Comparison of ENCODE assay signal across 11 cellular contexts in the genomic region with DNA sequence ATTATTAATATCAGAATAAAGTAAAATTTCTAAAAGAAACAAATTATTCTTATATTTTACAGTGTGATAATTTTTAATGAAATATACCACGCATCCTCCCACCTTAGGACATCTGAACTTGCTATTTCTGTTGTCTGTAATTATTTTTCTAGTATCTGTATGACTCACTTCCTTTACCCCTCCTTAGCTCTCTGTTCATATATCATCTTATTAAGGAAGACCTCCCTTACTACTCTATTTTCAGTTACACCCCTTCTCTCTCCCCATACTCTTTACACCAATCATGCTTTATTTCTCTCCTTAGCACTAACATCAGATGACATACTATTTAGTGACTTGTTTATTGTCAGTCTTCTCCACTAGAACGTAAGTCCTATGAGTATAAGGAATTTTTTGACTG. TPM values are rescaled to one million over a fixed set of nuclear protein-coding genes. Genes with fewer than 3 reads are reported as not detected.
A peak's percentile ranks its signal among the peaks of the same experiment; 100 is the strongest.
DNase-seq lines count a peak whose midpoint lies in the region; ATAC-seq, FAIRE-seq and TF ChIP-seq lines count a peak whose summit lies in the region.
"Had no signal": no experiment of that assay in that cellular context is flagged by ENCODE, and none has a peak within 500 bp of the region (broad histone marks: within the 10 kb centered on the region; RNA-seq: fewer than 3 reads in every experiment).

No MANE protein-coding gene starts in this region.

- no peak overlapping the region for H3K4me2 ChIP-seq in GM12878 (ENCODE audit: control insufficient read depth, insufficient read depth)

- H3K4me3 ChIP-seq in GM12878 = no peak overlapping the region

- no peaks in the 10 kb centered on the region for H3K27me3 Mint-ChIP-seq in activated naive CD4-positive, alpha-beta T cell treated with anti-CD3 and anti-CD28 coated beads for 36 hours (ENCODE audit: low read depth)

- no peaks in the 10 kb centered on the region for H3K79me2 ChIP-seq in GM12878 (ENCODE audit: control insufficient read depth, insufficient read depth, low read length)

- in situ Hi-C loops in GM12878 (cut with MboI) = no loop called here

- intact Hi-C loops in GM12878 (cut with micrococcal nuclease; ENCODE audit: unreplicated experiment) = no loop called here
- intact Hi-C loops in activated naive CD4-positive, alpha-beta T cell treated with anti-CD3 and anti-CD28 coated beads for 36 hours (cut with micrococcal nuclease) = no loop called here

- SMC1A ChIA-PET in GM12878 (lab: Charles Lee; ENCODE audit: uncharacterized antibody, unreplicated experiment) = interaction anchor here (0.9 to 1.7 kb wide), 5 partner anchors 21 to 83 kb away, joined by 3 to 5 read pairs (median 4); a partner anchor contains a TSS

- no peaks in the 10 kb centered on the region for H3K27me3 ChIP-seq in GM12878 (replicated peaks in 1 of 2; ENCODE audit: control insufficient read depth in 2 of 2, insufficient read depth in 2 of 2, low read length in 1 of 2)

- peaks cover 3% of the 10 kb centered on the region for H3K4me1 Mint-ChIP-seq in activated naive CD4-positive, alpha-beta T cell treated with anti-CD3 and anti-CD28 coated beads for 36 hours (ENCODE audit: low read depth)

- POLR2A ChIA-PET in GM12878 (lab: Charles Lee) = interaction anchor here (2.6 kb wide), 1 partner anchor 27 kb away, joined by 6 read pairs; no protein-coding TSS in a partner anchor

- RAD21 ChIA-PET in GM12878 (lab: Charles Lee; ENCODE audit: unreplicated experiment) = interaction anchor here (0.7 to 1.1 kb wide), 2 partner anchors 12 to 83 kb away, joined by 3 read pairs; no protein-coding TSS in a partner anchor

- peak; percentile 3 for DNase-seq in GM12892 (ENCODE audit: insufficient read length)
- no peak for DNase-seq in GM12878 (ENCODE audit: low read depth, low spot score)
- DNase-seq in MV-4-11 (lab: John Stamatoyannopoulos, UW) = no peak
- DNase-seq in activated CD4-positive, alpha-beta T cell treated with anti-CD3 and anti-CD28 coated beads for 1 hour = no peak
- no peak for DNase-seq in SIG-M5 (lab: John Stamatoyannopoulos, UW)
- DNase-seq in activated naive CD4-positive, alpha-beta T cell treated with anti-CD3 and anti-CD28 coated beads for 36 hours = no peak
- DNase-seq: stimulated activated CD4-positive, alpha-beta T cell treated with anti-CD3 and anti-CD28 coated beads, Interleukin-2, amount 100 ng/mL, for 48 hours had no signal

- no peak overlapping the region for H3K9ac ChIP-seq in GM12878 (ENCODE audit: control insufficient read depth, insufficient read depth, low read length)

- H3K9me3 Mint-ChIP-seq in activated naive CD4-positive, alpha-beta T cell treated with anti-CD3 and anti-CD28 coated beads for 36 hours = no peaks in the 10 kb centered on the region

- ATAC-seq in GM21360 (IDR thresholded peaks at IDR 0.05; ENCODE audit: unreplicated experiment) (peak; percentile 96), HG03095 (IDR thresholded peaks at IDR 0.05; ENCODE audit: unreplicated experiment) (peak; percentile 85), GM12878 (peak; percentile 92)
- ATAC-seq: Panc1 had no signal

- no peak for TF ChIP-seq POLR2A in GM12892 (IDR thresholded peaks at IDR 0.05; ENCODE audit: low read depth, low read length)
- TF ChIP-seq POLR2A in GM12878 (IDR thresholded peaks at IDR 0.05; ENCODE audit: low read depth, low read length) = no peak

- no peaks in the 10 kb centered on the region; a peak in 1 of 4 replicates for H3K36me3 ChIP-seq in GM12878 (ENCODE audit: control insufficient read depth in 2 of 2, insufficient read depth in 2 of 2, low read length in 1 of 2)

- no peak overlapping the region for H3K4me3 Mint-ChIP-seq in activated naive CD4-positive, alpha-beta T cell treated with anti-CD3 and anti-CD28 coated beads for 36 hours

- H2AFZ ChIP-seq in GM12878 (ENCODE audit: control insufficient read depth, low read depth, low read length) = no peak overlapping the region

- no peak for FAIRE-seq in GM12892 (lab: Jason Lieb, UNC)
- FAIRE-seq in GM12878 (lab: Jason Lieb, UNC) = no peak

- no peaks in the 10 kb centered on the region for H3K4me1 ChIP-seq in GM12878 (ENCODE audit: control insufficient read depth, insufficient read depth, low read length)

- H3K9me3 ChIP-seq in GM12878 (replicated peaks; ENCODE audit: control insufficient read depth, insufficient read depth, low read length) = no peaks in the 10 kb centered on the region

- TF ChIP-seq CTCF in GM12878 (IDR thresholded peaks at IDR 0.05 in 2 of 3, conservative IDR thresholded peaks at IDR 0.05 in 1 of 3; ENCODE audit: control insufficient read depth in 2 of 3, extremely low read depth in 1 of 3, insufficient read depth in 1 of 3, low read depth in 3 of 3, low read length in 3 of 3) = no peak

- no peak for TF ChIP-seq EP300 in GM12878 (IDR thresholded peaks at IDR 0.05; ENCODE audit: borderline replicate concordance in 1 of 2, control insufficient read depth in 1 of 2, low read depth in 2 of 2, low read length in 2 of 2)

- H3K27ac Mint-ChIP-seq in activated naive CD4-positive, alpha-beta T cell treated with anti-CD3 and anti-CD28 coated beads for 36 hours = no peak overlapping the region

- BruUV-seq in GM12878 (replicated peaks; lab: Mats Ljungman, UMichigan) = no TSS peak

- H4K20me1 ChIP-seq in GM12878 (ENCODE audit: control insufficient read depth, insufficient read depth) = no peaks in the 10 kb centered on the region

- peaks cover 18% of the 10 kb centered on the region for H3K36me3 Mint-ChIP-seq in activated naive CD4-positive, alpha-beta T cell treated with anti-CD3 and anti-CD28 coated beads for 36 hours (ENCODE audit: low read depth)

- 29% methylated on average over 2 of the region's 2 CpGs for WGBS in GM12878 (ENCODE audit: insufficient coverage, insufficient replicate concordance, low lambda C conversion rate, missing lambda C conversion rate)

- H3K27ac ChIP-seq in GM12878 (ENCODE audit: control insufficient read depth, insufficient read depth) = no peak overlapping the region

- no peak for TF ChIP-seq RAD21 in GM12878 (IDR thresholded peaks at IDR 0.05; ENCODE audit: insufficient read depth, low read depth, low read length)

- CTCF ChIA-PET in GM12878 (lab: Yijun Ruan, JAX) = interaction anchor here (0.6 to 1.7 kb wide), 2 partner anchors 9 to 10 kb away, joined by 3 to 7 read pairs; no protein-coding TSS in a partner anchor
- CTCF ChIA-PET in activated naive CD4-positive, alpha-beta T cell treated with anti-CD3 and anti-CD28 coated beads for 36 hours (lab: Charles Lee) = interaction anchor here (0.6 kb wide), 2 partner anchors 11 to 456 kb away, joined by 3 to 4 read pairs; no protein-coding TSS in a partner anchor

TF ChIP-seq in GM12878, 131 proteins besides CTCF, POLR2A, EP300 and RAD21 (continues in another document):
- TF ChIP-seq, protein P1, sequence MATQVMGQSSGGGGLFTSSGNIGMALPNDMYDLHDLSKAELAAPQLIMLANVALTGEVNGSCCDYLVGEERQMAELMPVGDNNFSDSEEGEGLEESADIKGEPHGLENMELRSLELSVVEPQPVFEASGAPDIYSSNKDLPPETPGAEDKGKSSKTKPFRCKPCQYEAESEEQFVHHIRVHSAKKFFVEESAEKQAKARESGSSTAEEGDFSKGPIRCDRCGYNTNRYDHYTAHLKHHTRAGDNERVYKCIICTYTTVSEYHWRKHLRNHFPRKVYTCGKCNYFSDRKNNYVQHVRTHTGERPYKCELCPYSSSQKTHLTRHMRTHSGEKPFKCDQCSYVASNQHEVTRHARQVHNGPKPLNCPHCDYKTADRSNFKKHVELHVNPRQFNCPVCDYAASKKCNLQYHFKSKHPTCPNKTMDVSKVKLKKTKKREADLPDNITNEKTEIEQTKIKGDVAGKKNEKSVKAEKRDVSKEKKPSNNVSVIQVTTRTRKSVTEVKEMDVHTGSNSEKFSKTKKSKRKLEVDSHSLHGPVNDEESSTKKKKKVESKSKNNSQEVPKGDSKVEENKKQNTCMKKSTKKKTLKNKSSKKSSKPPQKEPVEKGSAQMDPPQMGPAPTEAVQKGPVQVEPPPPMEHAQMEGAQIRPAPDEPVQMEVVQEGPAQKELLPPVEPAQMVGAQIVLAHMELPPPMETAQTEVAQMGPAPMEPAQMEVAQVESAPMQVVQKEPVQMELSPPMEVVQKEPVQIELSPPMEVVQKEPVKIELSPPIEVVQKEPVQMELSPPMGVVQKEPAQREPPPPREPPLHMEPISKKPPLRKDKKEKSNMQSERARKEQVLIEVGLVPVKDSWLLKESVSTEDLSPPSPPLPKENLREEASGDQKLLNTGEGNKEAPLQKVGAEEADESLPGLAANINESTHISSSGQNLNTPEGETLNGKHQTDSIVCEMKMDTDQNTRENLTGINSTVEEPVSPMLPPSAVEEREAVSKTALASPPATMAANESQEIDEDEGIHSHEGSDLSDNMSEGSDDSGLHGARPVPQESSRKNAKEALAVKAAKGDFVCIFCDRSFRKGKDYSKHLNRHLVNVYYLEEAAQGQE (IDR thresholded peaks at IDR 0.05; ENCODE audit: low read depth, low read length) = no peak

RNA-seq across cellular contexts. Expression of a gene that starts 34.2 kb away (rescaled TPM):
- not detected for polyA plus RNA-seq in GM12892 (2012; ENCODE audit: missing spikeins)
- 0.21 and 0.24 TPM in 2 replicates for total RNA-seq in GM12878 (2013; cell fraction: nucleolus; rRNA removed)
- 0.06 TPM in 1 of 2 replicates, not detected in the other for total RNA-seq in GM12878 (2014; rRNA removed)
- total RNA-seq in GM12878 (2014; rRNA removed; fragmentation: Illumina TruSeq; extraction: Trizol) = 0.09 TPM in 1 of 2 replicates, not detected in the other
- not detected in 2 replicates for total RNA-seq in GM12878 (2021)
- not detected for polyA plus RNA-seq in GM12878 (2011; ENCODE audit: low read depth)
- 0.03 and 0.19 TPM in 2 replicates for polyA plus RNA-seq in GM12878 (2011; rRNA removed)
- not detected in 2 replicates for polyA plus RNA-seq in GM12878 (2011; cell fraction: cytosol; rRNA removed)
- 0.25 and 0.28 TPM in 2 replicates for polyA plus RNA-seq in GM12878 (2011; cell fraction: nucleus; rRNA removed)
- polyA plus RNA-seq in GM12878 (2012) = not detected in 2 replicates
- polyA plus RNA-seq in GM12878 (2014; fragmentation: Illumina TruSeq; extraction: Trizol) = 0.21 TPM in 1 of 2 replicates, not detected in the other
- polyA plus RNA-seq in GM12878 (2014; fragmentation: Nextera tagmentation; extraction: Ambion mirVana) = not detected
- not detected in 2 replicates for polyA plus RNA-seq in GM12878 (2014; rRNA removed)
- not detected for polyA plus RNA-seq in GM12878 (2016; fragmentation: Nextera tagmentation; extraction: Ambion mirVana)
- 0.05 TPM in 1 of 2 replicates, not detected in the other for polyA minus RNA-seq in GM12878 (2011; rRNA and poly(A)+ RNA removed)
- not detected in 2 replicates for polyA minus RNA-seq in GM12878 (2011; cell fraction: cytosol; rRNA and poly(A)+ RNA removed)
- polyA minus RNA-seq in GM12878 (2011; cell fraction: nucleus; rRNA and poly(A)+ RNA removed) = 0.12 and 0.67 TPM in 2 replicates
- under 1 TPM; 0.07 TPM for total RNA-seq in activated naive CD4-positive, alpha-beta T cell treated with anti-CD3 and anti-CD28 coated beads for 36 hours
- total RNA-seq: epithelial cell of proximal tubule had no signal
